ENCODE assay signal across 8 cellular contexts in genomic region chr12:1939745-1940607, GRCh38. TPM values are rescaled to one million over a fixed set of nuclear protein-coding genes. Genes with fewer than 3 reads are reported as not detected.
DNase-seq lines count a peak whose midpoint lies in the region; ATAC-seq and TF ChIP-seq lines count a peak whose summit lies in the region.

No MANE protein-coding gene starts in this region.

- intact Hi-C loops in left cardiac atrium (cut with DNase I) (loop anchor here (1.0 to 5.0 kb wide), 5 partner anchors 143 to 308 kb away; no protein-coding TSS in a partner anchor), psoas muscle (cut with DNase I) (loop anchor here (1.0 to 5.0 kb wide), 2 partner anchors 144 to 288 kb away; no protein-coding TSS in a partner anchor)

- DNase-seq in 8988T: peak; percentile 49
- peak; percentile 84 for DNase-seq in GM13976 (ENCODE audit: low spot score)
- peak; percentile 4 for DNase-seq in NCI-H1048 (lab: John Stamatoyannopoulos, UW)
- DNase-seq in T-helper 2 cell: peak; percentile 67 to 87 (median 81)
- DNase-seq in amniotic stem cell (lab: John Stamatoyannopoulos, UW): peak; percentile 29
- DNase-seq in left cardiac atrium: peak; percentile 85
- peak; percentile 84 to 93 for DNase-seq in psoas muscle
- DNase-seq in ureter (ENCODE audit: low spot score): peak; percentile 93

- H3K4me1 ChIP-seq in psoas muscle: peaks cover 30% of the 10 kb centered on the region

- peak overlapping the region; percentile 31 for H3K27ac ChIP-seq in psoas muscle

- no peaks in the 10 kb centered on the region for H3K9me3 ChIP-seq in psoas muscle

- in situ Hi-C loops in GM13976 (cut with MboI; ENCODE audit: low sequenced_read_pairs, unreplicated experiment): loop anchor here (5.0 to 10.0 kb wide), 2 partner anchors 138 to 285 kb away; no protein-coding TSS in a partner anchor

- peak; percentile 94 for TF ChIP-seq CTCF in GM13976 (IDR thresholded peaks at IDR 0.05; ENCODE audit: borderline replicate concordance, control extremely low read depth, extremely low read depth, insufficient read depth, missing control alignments)
- peak; percentile 98 for TF ChIP-seq CTCF in psoas muscle (IDR thresholded peaks at IDR 0.05)

- peak; percentile 78 for ATAC-seq in left cardiac atrium
- ATAC-seq in psoas muscle: peak; percentile 72 to 82 (median 76)

- 23 to 31% (median 24%) methylated on average over 17 of the region's 17 CpGs for WGBS in psoas muscle, 3 donors

- peak overlapping the region; percentile 26 for H3K4me3 ChIP-seq in psoas muscle

- H3K27me3 ChIP-seq in psoas muscle (ENCODE audit: insufficient read depth in 3 of 3, low read length in 2 of 3): no peaks in the 10 kb centered on the region

- H3K36me3 ChIP-seq in psoas muscle (ENCODE audit: insufficient read depth in 1 of 2, low read depth in 1 of 2): peaks cover 0 to 24% of the 10 kb centered on the region in 2 donors

RNA-seq across cellular contexts. Expression of gene CACNA2D4, which starts 21.5 kb away (rescaled TPM):
- total RNA-seq in left cardiac atrium: 1 to 10 TPM; 1.7 to 2.6 TPM
- total RNA-seq in psoas muscle: 1 to 10 TPM in 1 of 4 donors, under 1 TPM in 3; 0.91 to 1.8 (median 0.94) TPM
- polyA plus RNA-seq in psoas muscle: 1 to 10 TPM in 1 of 3 donors, under 1 TPM in 2; 0.74 to 1.1 (median 0.90) TPM
- 3.4 TPM for total RNA-seq in ureter

Comparison
In these comparisons a context has a peak if more than half of its experiments do, and no peak if none do; other contexts are left out.
1. Peak in every context shown above with its lines: DNase-seq, ATAC-seq, H3K4me3 ChIP-seq and H3K27ac ChIP-seq.
2. DNase-seq: peak in every context shown above with its lines; median percentile 93 in ureter; 88 in psoas muscle; 85 in left cardiac atrium; 84 in GM13976; 81 in T-helper 2 cell; 49 in 8988T; 29 in amniotic stem cell; 4 in NCI-H1048.